ENCODE assay signal across 19 cellular contexts in the genomic region with DNA sequence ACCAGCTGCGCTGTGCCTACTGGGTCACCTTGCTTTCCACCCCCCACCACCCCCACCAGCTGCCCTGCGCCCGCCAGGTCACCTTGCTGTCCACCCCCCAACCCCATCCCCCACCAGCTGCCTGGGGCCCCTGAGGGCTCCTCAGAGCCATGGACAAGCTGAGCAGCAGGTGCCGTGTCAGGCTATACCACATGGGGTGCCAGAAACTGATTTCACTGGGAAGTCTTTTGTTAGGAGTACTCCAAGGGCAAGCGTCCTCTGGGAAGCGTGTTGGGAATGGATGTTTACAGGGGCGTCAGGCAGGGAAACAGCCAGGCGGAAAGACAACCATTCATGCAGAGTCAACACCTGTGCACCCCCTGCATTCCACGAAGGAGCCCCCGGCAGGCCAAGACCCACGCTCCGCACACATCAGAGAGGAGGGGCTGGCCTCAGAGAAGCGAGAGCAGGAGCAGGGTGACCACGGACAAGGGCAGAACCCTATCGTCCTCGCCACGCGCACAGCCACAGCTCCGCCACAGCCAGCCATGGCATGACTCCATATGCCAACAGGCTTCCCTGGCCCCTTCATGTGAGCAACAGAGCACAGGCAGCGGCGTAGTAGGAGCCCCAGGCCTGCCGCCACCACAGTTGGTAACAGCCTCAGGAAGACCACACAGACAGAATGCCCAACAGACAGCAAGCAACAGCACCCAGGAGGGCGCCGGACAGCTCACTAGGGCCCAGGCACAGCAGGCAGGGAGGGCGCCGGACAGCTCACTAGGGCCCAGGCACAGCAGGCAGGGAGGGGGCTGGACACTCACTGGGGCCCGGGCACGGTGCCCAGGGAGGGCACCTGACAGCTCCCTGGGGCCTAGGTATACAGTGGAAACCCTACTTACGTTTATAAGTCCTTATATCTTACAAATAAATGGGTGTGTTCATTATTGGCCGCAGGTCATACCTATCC.
DNase-seq lines count a peak whose midpoint lies in the region; TF ChIP-seq lines count a peak whose summit lies in the region.
"Had no signal": no experiment of that assay in that cellular context is flagged by ENCODE, and none has a peak within 500 bp of the region (broad histone marks: within the 10 kb centered on the region; RNA-seq: fewer than 3 reads in every experiment).

No MANE protein-coding gene starts in this region.

- no TSS peak for BruUV-seq in OCI-LY7 (replicated peaks; lab: Mats Ljungman, UMichigan)

- H3K79me2 ChIP-seq in OCI-LY7 (ENCODE audit: insufficient read depth, low read depth, low read length) = no peaks in the 10 kb centered on the region
- H3K79me2 ChIP-seq: hepatocyte had no signal

- intact Hi-C loops in dendritic cell treated with granulocyte-macrophage colony-stimulating factor and Interleukin-4, amounts not matched to agents 40 ng/mL and 50 ng/mL, for 4 days (cut with micrococcal nuclease) = no loop called here
- intact Hi-C loops in vagina (cut with DNase I) = no loop called here
- intact Hi-C loops in OCI-LY7 (cut with micrococcal nuclease; ENCODE audit: unreplicated experiment) = no loop called here

- no peaks in the 10 kb centered on the region for H3K27me3 Mint-ChIP-seq in dendritic cell treated with granulocyte-macrophage colony-stimulating factor and Interleukin-4, amounts not matched to agents 40 ng/mL and 50 ng/mL, for 4 days
- no peaks in the 10 kb centered on the region for H3K27me3 Mint-ChIP-seq in progenitor cell of endocrine pancreas
- H3K27me3 Mint-ChIP-seq: activated naive CD8-positive, alpha-beta T cell treated with anti-CD3 and anti-CD28 coated beads, Interleukin-2, amount 50 U/mL, for 24 hours; type B pancreatic cell had no signal

- H3K9me3 Mint-ChIP-seq in dendritic cell treated with granulocyte-macrophage colony-stimulating factor and Interleukin-4, amounts not matched to agents 40 ng/mL and 50 ng/mL, for 4 days = no peaks in the 10 kb centered on the region
- no peaks in the 10 kb centered on the region for H3K9me3 Mint-ChIP-seq in progenitor cell of endocrine pancreas (ENCODE audit: low read depth)
- H3K9me3 Mint-ChIP-seq: activated naive CD8-positive, alpha-beta T cell treated with anti-CD3 and anti-CD28 coated beads, Interleukin-2, amount 50 U/mL, for 24 hours; type B pancreatic cell had no signal

- peak; percentile 61 for DNase-seq in NCI-H146 (lab: John Stamatoyannopoulos, UW)
- DNase-seq in NCI-H146 treated with DMSO at 0.1 percent for 48 hours (lab: John Stamatoyannopoulos, UW; ENCODE audit: unreplicated experiment) = no peak
- peak; percentile 38 for DNase-seq in NCI-H2081 treated with DMSO at 0.1 percent for 48 hours (lab: John Stamatoyannopoulos, UW)
- DNase-seq in progenitor cell of endocrine pancreas (ENCODE audit: low spot score, unreplicated experiment) = no peak
- DNase-seq in vagina (ENCODE audit: extremely low spot score in 2 of 2) = no peak
- no peak for DNase-seq in OCI-LY7 (ENCODE audit: low spot score)
- no peak for DNase-seq in GM13977 (ENCODE audit: low spot score)
- DNase-seq: activated CD4-positive, alpha-beta T cell treated with anti-CD3 and anti-CD28 coated beads for 48 hours; activated naive CD8-positive, alpha-beta T cell treated with anti-CD3 and anti-CD28 coated beads, Interleukin-2, amount 50 U/mL, for 24 hours; cortex of kidney; GF-D8; mammary epithelial cell; stimulated activated CD4-positive, alpha-beta T cell treated with anti-CD3 and anti-CD28 coated beads, Interleukin-2, amount 100 ng/mL, for 48 hours; stomach had no signal

- H3K9me3 ChIP-seq in vagina = no peaks in the 10 kb centered on the region
- H3K9me3 ChIP-seq in OCI-LY7 (ENCODE audit: low read length) = no peaks in the 10 kb centered on the region
- H3K9me3 ChIP-seq: breast epithelium, stomach had no signal

- in situ Hi-C loops in GM13977 (cut with MboI; ENCODE audit: low pct_unique_long_range_greater_than_20kb, low sequenced_read_pairs, unreplicated experiment) = no loop called here

- CTCF ChIA-PET in OCI-LY7 (lab: Charles Lee; ENCODE audit: unreplicated experiment) = interaction anchor here (0.6 to 1.1 kb wide), 2 partner anchors 12 to 15 kb away, joined by 3 to 4 read pairs; no protein-coding TSS in a partner anchor

- peaks cover 6% of the 10 kb centered on the region for H3K4me1 ChIP-seq in vagina
- peaks cover 8% of the 10 kb centered on the region for H3K4me1 ChIP-seq in OCI-LY7 (ENCODE audit: insufficient read depth, low read length, poor library complexity, severe bottlenecking)
- H3K4me1 ChIP-seq: breast epithelium had no signal

- no peak overlapping the region for H2AFZ ChIP-seq in OCI-LY7 (ENCODE audit: low read length)
- H2AFZ ChIP-seq: hepatocyte had no signal

- H3K36me3 ChIP-seq in vagina (no peaks in the 10 kb centered on the region), OCI-LY7 (ENCODE audit: insufficient read depth, low read length) (peaks cover 4% of the 10 kb centered on the region; the same call in 1 of the 2 replicates)
- H3K36me3 ChIP-seq: breast epithelium had no signal

- no peaks in the 10 kb centered on the region; the same call in 1 of the 2 replicates for H4K20me1 ChIP-seq in OCI-LY7 (ENCODE audit: insufficient read depth, low read length)

- H3K4me3 Mint-ChIP-seq in dendritic cell treated with granulocyte-macrophage colony-stimulating factor and Interleukin-4, amounts not matched to agents 40 ng/mL and 50 ng/mL, for 4 days = no peak overlapping the region
- no peak overlapping the region for H3K4me3 Mint-ChIP-seq in progenitor cell of endocrine pancreas (ENCODE audit: low read depth)
- H3K4me3 Mint-ChIP-seq: activated naive CD8-positive, alpha-beta T cell treated with anti-CD3 and anti-CD28 coated beads, Interleukin-2, amount 50 U/mL, for 24 hours; type B pancreatic cell had no signal

- no peaks in the 10 kb centered on the region for H3K27me3 ChIP-seq in vagina
- H3K27me3 ChIP-seq: breast epithelium, hepatocyte, stomach had no signal

- peak; percentile 18 for TF ChIP-seq CTCF in progenitor cell of endocrine pancreas (IDR thresholded peaks at IDR 0.05; ENCODE audit: unreplicated experiment)
- no peak for TF ChIP-seq CTCF in vagina (IDR thresholded peaks at IDR 0.05)
- no peak for TF ChIP-seq CTCF in OCI-LY7 (conservative IDR thresholded peaks at IDR 0.05; ENCODE audit: low read length)
- TF ChIP-seq CTCF in GM13977 (IDR thresholded peaks at IDR 0.05; ENCODE audit: extremely low read depth, insufficient read depth, missing control alignments) = no peak

- H3K4me2 ChIP-seq in OCI-LY7 (ENCODE audit: low read length) = no peak overlapping the region
- H3K4me2 ChIP-seq: hepatocyte had no signal

- TF ChIP-seq POLR2A in vagina (IDR thresholded peaks at IDR 0.05) = no peak

- H3K4me3 ChIP-seq in vagina (no peak overlapping the region), OCI-LY7 (ENCODE audit: low read depth, low read length, poor library complexity, severe bottlenecking) (no peak overlapping the region)
- H3K4me3 ChIP-seq: breast epithelium, hepatocyte, stomach had no signal

- POLR2A ChIA-PET in OCI-LY7 (lab: Charles Lee) = no interaction called here

- H3K9me2 ChIP-seq in OCI-LY7 (ENCODE audit: insufficient read depth, low read length) = no peaks in the 10 kb centered on the region

- H3K27ac Mint-ChIP-seq in dendritic cell treated with granulocyte-macrophage colony-stimulating factor and Interleukin-4, amounts not matched to agents 40 ng/mL and 50 ng/mL, for 4 days = peak overlapping the region; percentile 15
- peak overlapping the region; percentile 86 for H3K27ac Mint-ChIP-seq in progenitor cell of endocrine pancreas
- H3K27ac Mint-ChIP-seq: activated naive CD8-positive, alpha-beta T cell treated with anti-CD3 and anti-CD28 coated beads, Interleukin-2, amount 50 U/mL, for 24 hours; type B pancreatic cell had no signal

- peaks cover 21% of the 10 kb centered on the region for H3K4me1 Mint-ChIP-seq in dendritic cell treated with granulocyte-macrophage colony-stimulating factor and Interleukin-4, amounts not matched to agents 40 ng/mL and 50 ng/mL, for 4 days (ENCODE audit: low read depth)
- H3K4me1 Mint-ChIP-seq in progenitor cell of endocrine pancreas (ENCODE audit: low read depth) = peaks cover 23% of the 10 kb centered on the region

- H3K36me3 Mint-ChIP-seq in dendritic cell treated with granulocyte-macrophage colony-stimulating factor and Interleukin-4, amounts not matched to agents 40 ng/mL and 50 ng/mL, for 4 days (ENCODE audit: low read depth) = peaks cover 36% of the 10 kb centered on the region
- peaks cover 1% of the 10 kb centered on the region for H3K36me3 Mint-ChIP-seq in progenitor cell of endocrine pancreas (ENCODE audit: insufficient read depth)

- no peak overlapping the region for H3K27ac ChIP-seq in vagina
- no peak overlapping the region for H3K27ac ChIP-seq in OCI-LY7 (ENCODE audit: low read depth, low read length, poor library complexity, severe bottlenecking)
- H3K27ac ChIP-seq: breast epithelium, hepatocyte, HL-60, stomach had no signal

Comparison
In these comparisons a context has a peak if more than half of its experiments do, and no peak if none do; other contexts are left out.
1. DNase-seq: peak in NCI-H146 (single experiment) and NCI-H2081 treated with DMSO at 0.1 percent for 48 hours (single experiment); none in NCI-H146 treated with DMSO at 0.1 percent for 48 hours (single experiment), progenitor cell of endocrine pancreas (single experiment), vagina (0 of 2), OCI-LY7 (single experiment) and GM13977 (single experiment).